In the genomic region with DNA sequence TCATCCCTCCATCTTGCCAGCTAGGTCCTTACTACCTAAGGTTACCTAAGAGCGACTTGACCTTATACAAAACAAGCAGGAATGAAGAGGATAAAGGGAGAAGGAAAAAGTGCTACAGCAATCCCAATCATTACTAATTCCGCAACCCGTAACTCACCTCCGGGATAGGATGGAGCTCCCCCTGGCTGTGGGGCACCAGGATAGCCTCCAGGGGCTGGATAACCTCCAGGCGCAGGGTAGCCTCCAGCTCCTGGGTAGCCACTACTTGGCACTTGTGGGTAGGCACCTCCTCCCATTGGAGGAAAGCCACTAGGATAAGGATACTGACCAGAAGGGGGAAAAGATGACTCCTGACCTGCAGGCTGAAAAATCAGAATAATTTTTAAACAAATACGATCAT, we compare ENCODE assay signal across 1 cellular context.
TF ChIP-seq lines count a peak whose summit lies in the region.

No MANE protein-coding gene starts in this region.

TF ChIP-seq in HepG2, 621 proteins besides CTCF, POLR2A, EP300 and RAD21:
- TF ChIP-seq, protein P1, sequence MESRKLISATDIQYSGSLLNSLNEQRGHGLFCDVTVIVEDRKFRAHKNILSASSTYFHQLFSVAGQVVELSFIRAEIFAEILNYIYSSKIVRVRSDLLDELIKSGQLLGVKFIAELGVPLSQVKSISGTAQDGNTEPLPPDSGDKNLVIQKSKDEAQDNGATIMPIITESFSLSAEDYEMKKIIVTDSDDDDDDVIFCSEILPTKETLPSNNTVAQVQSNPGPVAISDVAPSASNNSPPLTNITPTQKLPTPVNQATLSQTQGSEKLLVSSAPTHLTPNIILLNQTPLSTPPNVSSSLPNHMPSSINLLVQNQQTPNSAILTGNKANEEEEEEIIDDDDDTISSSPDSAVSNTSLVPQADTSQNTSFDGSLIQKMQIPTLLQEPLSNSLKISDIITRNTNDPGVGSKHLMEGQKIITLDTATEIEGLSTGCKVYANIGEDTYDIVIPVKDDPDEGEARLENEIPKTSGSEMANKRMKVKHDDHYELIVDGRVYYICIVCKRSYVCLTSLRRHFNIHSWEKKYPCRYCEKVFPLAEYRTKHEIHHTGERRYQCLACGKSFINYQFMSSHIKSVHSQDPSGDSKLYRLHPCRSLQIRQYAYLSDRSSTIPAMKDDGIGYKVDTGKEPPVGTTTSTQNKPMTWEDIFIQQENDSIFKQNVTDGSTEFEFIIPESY (CRISPR knock-in tag; IDR thresholded peaks at IDR 0.05), result peak; percentile 70
- TF ChIP-seq STAG1 (CRISPR knock-in tag; IDR thresholded peaks at IDR 0.05), result peak; percentile 23; the same call in 1 of the 2 replicates
- TF ChIP-seq ARID2 (CRISPR knock-in tag; IDR thresholded peaks at IDR 0.05; ENCODE audit: borderline replicate concordance), result no peak
- no peak for TF ChIP-seq TCF12 (IDR thresholded peaks at IDR 0.05)
- TF ChIP-seq TCF12 (CRISPR knock-in tag; IDR thresholded peaks at IDR 0.05), result no peak
